Comparison of ENCODE assay signal across 1 cellular context in genomic region chr7:12646139-12646538, GRCh38.
TF ChIP-seq lines count a peak whose summit lies in the region.

No MANE protein-coding gene starts in this region.

TF ChIP-seq in HCT116, 20 proteins besides CTCF, POLR2A, EP300 and RAD21 (continued from another document):
- TF ChIP-seq, protein P1, sequence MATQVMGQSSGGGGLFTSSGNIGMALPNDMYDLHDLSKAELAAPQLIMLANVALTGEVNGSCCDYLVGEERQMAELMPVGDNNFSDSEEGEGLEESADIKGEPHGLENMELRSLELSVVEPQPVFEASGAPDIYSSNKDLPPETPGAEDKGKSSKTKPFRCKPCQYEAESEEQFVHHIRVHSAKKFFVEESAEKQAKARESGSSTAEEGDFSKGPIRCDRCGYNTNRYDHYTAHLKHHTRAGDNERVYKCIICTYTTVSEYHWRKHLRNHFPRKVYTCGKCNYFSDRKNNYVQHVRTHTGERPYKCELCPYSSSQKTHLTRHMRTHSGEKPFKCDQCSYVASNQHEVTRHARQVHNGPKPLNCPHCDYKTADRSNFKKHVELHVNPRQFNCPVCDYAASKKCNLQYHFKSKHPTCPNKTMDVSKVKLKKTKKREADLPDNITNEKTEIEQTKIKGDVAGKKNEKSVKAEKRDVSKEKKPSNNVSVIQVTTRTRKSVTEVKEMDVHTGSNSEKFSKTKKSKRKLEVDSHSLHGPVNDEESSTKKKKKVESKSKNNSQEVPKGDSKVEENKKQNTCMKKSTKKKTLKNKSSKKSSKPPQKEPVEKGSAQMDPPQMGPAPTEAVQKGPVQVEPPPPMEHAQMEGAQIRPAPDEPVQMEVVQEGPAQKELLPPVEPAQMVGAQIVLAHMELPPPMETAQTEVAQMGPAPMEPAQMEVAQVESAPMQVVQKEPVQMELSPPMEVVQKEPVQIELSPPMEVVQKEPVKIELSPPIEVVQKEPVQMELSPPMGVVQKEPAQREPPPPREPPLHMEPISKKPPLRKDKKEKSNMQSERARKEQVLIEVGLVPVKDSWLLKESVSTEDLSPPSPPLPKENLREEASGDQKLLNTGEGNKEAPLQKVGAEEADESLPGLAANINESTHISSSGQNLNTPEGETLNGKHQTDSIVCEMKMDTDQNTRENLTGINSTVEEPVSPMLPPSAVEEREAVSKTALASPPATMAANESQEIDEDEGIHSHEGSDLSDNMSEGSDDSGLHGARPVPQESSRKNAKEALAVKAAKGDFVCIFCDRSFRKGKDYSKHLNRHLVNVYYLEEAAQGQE (IDR thresholded peaks at IDR 0.05; ENCODE audit: low read depth): no peak
- no peak for TF ChIP-seq ELF1 (IDR thresholded peaks at IDR 0.05; ENCODE audit: borderline replicate concordance, low read depth)
